16 cellular contexts compared by ENCODE assay signal in the genomic region with DNA sequence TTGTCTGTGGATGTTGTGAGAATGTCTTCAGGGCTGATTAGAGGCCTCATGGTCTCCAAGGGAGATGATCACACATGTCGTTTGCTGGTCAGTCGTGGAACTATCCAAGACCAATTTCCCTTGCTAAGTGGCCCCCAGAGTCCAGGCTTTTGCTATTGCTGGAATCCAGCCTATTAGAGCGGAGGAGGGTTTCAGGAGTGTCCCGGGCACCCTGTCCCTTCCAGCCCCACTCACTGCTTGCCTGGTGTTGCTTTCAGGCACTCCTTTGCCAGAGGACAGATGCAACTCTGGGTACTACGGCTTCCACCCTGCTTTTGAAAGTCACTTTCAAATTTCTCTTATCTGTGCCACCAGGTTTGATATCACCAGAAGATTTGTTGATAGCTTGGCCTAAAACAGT.
"Had no signal": no experiment of that assay in that cellular context is flagged by ENCODE, and none has a peak within 500 bp of the region (broad histone marks: within the 10 kb centered on the region; RNA-seq: fewer than 3 reads in every experiment).

No MANE protein-coding gene starts in this region.

- H3K27ac ChIP-seq: brain microvascular endothelial cell, transverse colon had no signal

- H3K4me3 ChIP-seq: transverse colon had no signal

- H3K4me1 Mint-ChIP-seq: activated CD4-positive, alpha-beta memory T cell treated with anti-CD3 and anti-CD28 coated beads, Interleukin-2, amount 10 ng/mL, durations not matched to agents 7 days and 5 days; activated naive CD8-positive, alpha-beta T cell treated with anti-CD3 and anti-CD28 coated beads, Interleukin-2, amount 50 U/mL, for 24 hours; natural killer cell had no signal

- H3K9me3 Mint-ChIP-seq: activated CD4-positive, alpha-beta memory T cell treated with anti-CD3 and anti-CD28 coated beads, Interleukin-2, amount 10 ng/mL, durations not matched to agents 7 days and 5 days; activated naive CD4-positive, alpha-beta T cell treated with anti-CD3 and anti-CD28 coated beads for 36 hours; activated naive CD8-positive, alpha-beta T cell treated with anti-CD3 and anti-CD28 coated beads, Interleukin-2, amount 50 U/mL, for 24 hours; natural killer cell; T-helper 2 cell treated with Interferon-gamma antibody and Interleukin-4, amounts not matched to agents 5 μg/mL and 100 μg/mL, for 36 hours; WTC11 had no signal

- H3K27ac Mint-ChIP-seq: activated CD4-positive, alpha-beta memory T cell treated with anti-CD3 and anti-CD28 coated beads, Interleukin-2, amount 10 ng/mL, durations not matched to agents 7 days and 5 days; activated naive CD4-positive, alpha-beta T cell treated with anti-CD3 and anti-CD28 coated beads for 36 hours; activated naive CD8-positive, alpha-beta T cell treated with anti-CD3 and anti-CD28 coated beads, Interleukin-2, amount 50 U/mL, for 24 hours; natural killer cell; T-helper 2 cell treated with Interferon-gamma antibody and Interleukin-4, amounts not matched to agents 5 μg/mL and 100 μg/mL, for 36 hours; WTC11 had no signal

- ATAC-seq: activated naive CD8-positive, alpha-beta T cell treated with anti-CD3 and anti-CD28 coated beads, Interleukin-2, amount 50 U/mL, for 24 hours; natural killer cell; stimulated activated naive CD8-positive, alpha-beta T cell treated with anti-CD3 and anti-CD28 coated beads, Interleukin-15, Interleukin-2, amounts not matched to agents 100 U/mL and 50 U/mL, for 24 hours; WTC11 had no signal

- H3K36me3 Mint-ChIP-seq: natural killer cell, WTC11 had no signal

- H3K4me3 Mint-ChIP-seq: activated CD4-positive, alpha-beta memory T cell treated with anti-CD3 and anti-CD28 coated beads, Interleukin-2, amount 10 ng/mL, durations not matched to agents 7 days and 5 days; activated naive CD4-positive, alpha-beta T cell treated with anti-CD3 and anti-CD28 coated beads for 36 hours; activated naive CD8-positive, alpha-beta T cell treated with anti-CD3 and anti-CD28 coated beads, Interleukin-2, amount 50 U/mL, for 24 hours; natural killer cell; T-helper 2 cell treated with Interferon-gamma antibody and Interleukin-4, amounts not matched to agents 5 μg/mL and 100 μg/mL, for 36 hours; WTC11 had no signal

- H3K9me3 ChIP-seq: transverse colon had no signal

- H3K36me3 ChIP-seq: brain microvascular endothelial cell, transverse colon had no signal

- H3K27me3 ChIP-seq: brain microvascular endothelial cell, transverse colon had no signal

- DNase-seq: activated CD4-positive, alpha-beta memory T cell treated with anti-CD3 and anti-CD28 coated beads, Interleukin-2, amount 10 ng/mL, durations not matched to agents 7 days and 5 days; activated CD4-positive, alpha-beta T cell treated with anti-CD3 and anti-CD28 coated beads for 48 hours; activated naive CD4-positive, alpha-beta T cell treated with anti-CD3 and anti-CD28 coated beads for 36 hours; activated naive CD8-positive, alpha-beta T cell treated with anti-CD3 and anti-CD28 coated beads, Interleukin-2, amount 50 U/mL, for 24 hours; activated T-cell treated with anti-CD3 and anti-CD28 coated beads, Interleukin-2, amount 50 U/mL, for 1 hour; anterior cingulate cortex; brain microvascular endothelial cell; cortex of kidney; natural killer cell; occipital lobe; retina; stimulated activated naive CD8-positive, alpha-beta T cell treated with anti-CD3 and anti-CD28 coated beads, Interleukin-15, Interleukin-2, amounts not matched to agents 100 U/mL and 50 U/mL, for 24 hours; substantia nigra; transverse colon had no signal
